19 cellular contexts compared by ENCODE assay signal in genomic region chr21:39029086-39029772, GRCh38.
A peak's percentile ranks its signal among the peaks of the same experiment; 100 is the strongest.
DNase-seq lines count a peak whose midpoint lies in the region; ATAC-seq and TF ChIP-seq lines count a peak whose summit lies in the region.
"Had no signal": no experiment of that assay in that cellular context is flagged by ENCODE, and none has a peak within 500 bp of the region (broad histone marks: within the 10 kb centered on the region; RNA-seq: fewer than 3 reads in every experiment).

No MANE protein-coding gene starts in this region.

- ATAC-seq in RWPE2 (ENCODE audit: low read depth) = no peak
- ATAC-seq in GM19351 (IDR thresholded peaks at IDR 0.05; ENCODE audit: unreplicated experiment) = no peak
- ATAC-seq: activated CD8-positive, alpha-beta T cell treated with anti-CD3 and anti-CD28 coated beads, Interleukin-2, amount 10 ng/mL, durations not matched to agents 7 days and 5 days; activated T-helper 17 cell treated with anti-CD3 and anti-CD28 coated beads, Interleukin-2, amount 50 U/mL, for 72 hours; left lung had no signal

- peak overlapping the region; percentile 93 to 96 (median 94) for H3K27ac Mint-ChIP-seq in nephron
- H3K27ac Mint-ChIP-seq: activated CD8-positive, alpha-beta T cell treated with anti-CD3 and anti-CD28 coated beads, Interleukin-2, amount 10 ng/mL, durations not matched to agents 7 days and 5 days; activated T-helper 17 cell treated with anti-CD3 and anti-CD28 coated beads, Interleukin-2, amount 50 U/mL, for 72 hours; CD4-positive, alpha-beta T cell; naive B cell had no signal

- no peaks in the 10 kb centered on the region for H4K20me1 ChIP-seq in BLaER1

- H3K9me3 ChIP-seq in BLaER1 = peaks cover 42% of the 10 kb centered on the region
- no peaks in the 10 kb centered on the region for H3K9me3 ChIP-seq in RWPE2 (ENCODE audit: severe bottlenecking)

- peaks cover 37% of the 10 kb centered on the region for H3K4me1 Mint-ChIP-seq in nephron
- H3K4me1 Mint-ChIP-seq: activated T-helper 17 cell treated with anti-CD3 and anti-CD28 coated beads, Interleukin-2, amount 50 U/mL, for 72 hours; naive B cell had no signal

- H3K4me3 ChIP-seq in BLaER1 = no peak overlapping the region
- no peak overlapping the region for H3K4me3 ChIP-seq in RWPE2 (ENCODE audit: severe bottlenecking)
- H3K4me3 ChIP-seq: left lung, PC-9 had no signal

- no peak for DNase-seq in RWPE2 (ENCODE audit: low spot score)
- peak; percentile 85 for DNase-seq in fibroblast of peridontal ligament (ENCODE audit: extremely low read depth)
- no peak for DNase-seq in DMS 273 treated with DMSO at 0.1 percent for 48 hours (lab: John Stamatoyannopoulos, UW)
- DNase-seq in NCI-H2196 treated with DMSO at 0.1 percent for 48 hours (lab: John Stamatoyannopoulos, UW; ENCODE audit: unreplicated experiment) = no peak
- no peak for DNase-seq in COLO668 (lab: John Stamatoyannopoulos, UW; ENCODE audit: unreplicated experiment)
- DNase-seq: activated CD8-positive, alpha-beta T cell treated with anti-CD3 and anti-CD28 coated beads, Interleukin-2, amount 10 ng/mL, durations not matched to agents 7 days and 5 days; CD4-positive, alpha-beta T cell; KBM-7; left lung; naive B cell; NCI-H1048; NCI-H748 treated with DMSO at 0.1 percent for 48 hours; PC-9; substantia nigra had no signal

- H3K36me3 ChIP-seq in BLaER1 (no peaks in the 10 kb centered on the region), RWPE2 (ENCODE audit: low read depth) (no peaks in the 10 kb centered on the region)
- H3K36me3 ChIP-seq: left lung had no signal

- H3K4me2 ChIP-seq in BLaER1 = 0 out of 2 replicates have a peak overlapping the region, but pooled peaks have one; percentile 6

- peaks cover 5% of the 10 kb centered on the region for H3K9me3 Mint-ChIP-seq in nephron

- TF ChIP-seq CTCF in RWPE2 (IDR thresholded peaks at IDR 0.05; ENCODE audit: poor library complexity, severe bottlenecking) = no peak
- no peak for TF ChIP-seq CTCF in nephron (IDR thresholded peaks at IDR 0.05; ENCODE audit: unreplicated experiment in 3 of 3)

- H3K4me1 ChIP-seq in BLaER1 (peaks cover 26% of the 10 kb centered on the region), RWPE2 (ENCODE audit: insufficient read depth, poor library complexity, severe bottlenecking) (peaks cover 18% of the 10 kb centered on the region)

- H3K27me3 ChIP-seq in BLaER1 (peaks cover 13% of the 10 kb centered on the region; the same call in 1 of the 2 replicates), RWPE2 (ENCODE audit: insufficient read depth, poor library complexity, severe bottlenecking) (no peaks in the 10 kb centered on the region)
- H3K27me3 ChIP-seq: left lung had no signal

- no peak overlapping the region for H3K4me3 Mint-ChIP-seq in nephron
- H3K4me3 Mint-ChIP-seq: activated CD8-positive, alpha-beta T cell treated with anti-CD3 and anti-CD28 coated beads, Interleukin-2, amount 10 ng/mL, durations not matched to agents 7 days and 5 days; activated T-helper 17 cell treated with anti-CD3 and anti-CD28 coated beads, Interleukin-2, amount 50 U/mL, for 72 hours; CD4-positive, alpha-beta T cell; naive B cell had no signal

- H3K9ac ChIP-seq in BLaER1 = no peak overlapping the region

- H3K27ac ChIP-seq in BLaER1 (no peak overlapping the region), RWPE2 (ENCODE audit: poor library complexity, severe bottlenecking) (peak overlapping the region; percentile 26)
- H3K27ac ChIP-seq: left lung, PC-9, VCaP had no signal

- no peaks in the 10 kb centered on the region for H3K36me3 Mint-ChIP-seq in nephron (ENCODE audit: low read depth)

- peaks cover 3% of the 10 kb centered on the region for H3K27me3 Mint-ChIP-seq in nephron (ENCODE audit: low read depth)
